21 cellular contexts compared by ENCODE assay signal in genomic region chr18:10133516-10133915, GRCh38.
"Had no signal": no experiment of that assay in that cellular context is flagged by ENCODE, and none has a peak within 500 bp of the region (broad histone marks: within the 10 kb centered on the region; RNA-seq: fewer than 3 reads in every experiment).

No MANE protein-coding gene starts in this region.

- H3K27me3 ChIP-seq: SJSA1 had no signal

- DNase-seq: Kasumi-1, MM.1S, NCI-H1092 treated with DMSO at 0.1 percent for 48 hours, NCI-H1436, NCI-H187, NCI-H2029, NCI-H2081 treated with DMSO at 0.1 percent for 48 hours, NCI-H2171, NCI-H226, NCI-H446, NCI-H510A, NCI-H524 treated with DMSO at 0.1 percent for 48 hours, NCI-H774, Right ventricle myocardium superior, RPMI8226, SIG-M5, SK-N-SH had no signal

- H3K36me3 ChIP-seq: SJSA1 had no signal

- H3K4me2 ChIP-seq: KMS-11, SK-N-SH had no signal

- H3K9me3 ChIP-seq: SJSA1, SK-N-SH had no signal

- H3K36me3 Mint-ChIP-seq: IgD-negative memory B cell had no signal

- H3K27ac ChIP-seq: KMS-11, SJSA1 had no signal

- H3K4me3 Mint-ChIP-seq: IgD-negative memory B cell had no signal

- H3K9ac ChIP-seq: KMS-11, SK-N-SH had no signal

- H3K4me3 ChIP-seq: K562, SJSA1 had no signal

- ATAC-seq: K562 had no signal
